ENCODE assay signal across 1 cellular context in the genomic region with DNA sequence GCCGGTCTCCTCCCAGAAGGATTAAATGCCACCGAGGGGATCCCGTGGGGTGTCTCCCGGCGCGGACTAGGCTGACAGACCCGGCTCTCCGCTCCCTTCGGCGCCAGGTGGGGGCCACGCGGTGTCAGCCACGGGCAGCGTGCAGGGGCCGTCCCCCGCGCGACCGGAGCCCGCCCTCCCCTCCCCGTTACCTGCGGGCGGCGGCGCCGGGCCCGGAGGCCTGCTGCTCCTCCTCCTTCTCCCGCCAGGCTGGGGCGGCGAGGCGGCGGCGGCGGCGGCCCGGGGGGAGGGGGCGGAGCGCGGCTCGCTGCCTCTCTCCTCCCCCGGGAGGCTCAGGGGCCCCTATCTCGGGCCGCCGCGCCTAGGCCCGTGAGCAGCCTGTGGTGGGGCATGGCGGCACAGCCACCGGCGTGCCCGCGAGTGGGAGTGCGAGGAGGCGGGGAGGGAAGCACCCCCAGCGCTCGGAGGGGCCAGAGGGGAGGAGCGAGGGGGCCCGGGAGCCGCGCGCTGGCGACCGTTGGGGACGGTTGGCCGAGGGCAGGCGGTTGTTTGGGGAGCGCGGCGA.
TF ChIP-seq lines count a peak whose summit lies in the region.

No MANE protein-coding gene starts in this region.

TF ChIP-seq in K562, 482 proteins besides CTCF, POLR2A, EP300 and RAD21 (continued from another document):
- TF ChIP-seq, protein P1, sequence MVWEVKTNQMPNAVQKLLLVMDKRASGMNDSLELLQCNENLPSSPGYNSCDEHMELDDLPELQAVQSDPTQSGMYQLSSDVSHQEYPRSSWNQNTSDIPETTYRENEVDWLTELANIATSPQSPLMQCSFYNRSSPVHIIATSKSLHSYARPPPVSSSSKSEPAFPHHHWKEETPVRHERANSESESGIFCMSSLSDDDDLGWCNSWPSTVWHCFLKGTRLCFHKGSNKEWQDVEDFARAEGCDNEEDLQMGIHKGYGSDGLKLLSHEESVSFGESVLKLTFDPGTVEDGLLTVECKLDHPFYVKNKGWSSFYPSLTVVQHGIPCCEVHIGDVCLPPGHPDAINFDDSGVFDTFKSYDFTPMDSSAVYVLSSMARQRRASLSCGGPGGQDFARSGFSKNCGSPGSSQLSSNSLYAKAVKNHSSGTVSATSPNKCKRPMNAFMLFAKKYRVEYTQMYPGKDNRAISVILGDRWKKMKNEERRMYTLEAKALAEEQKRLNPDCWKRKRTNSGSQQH (CRISPR knock-in tag; IDR thresholded peaks at IDR 0.05): no peak
- TF ChIP-seq FOXJ3 (CRISPR knock-in tag; IDR thresholded peaks at IDR 0.05) (no peak), MYC (IDR thresholded peaks at IDR 0.05; ENCODE audit: low read depth, low read length) (peak; percentile 79), MYC (CRISPR knock-in tag; IDR thresholded peaks at IDR 0.05; ENCODE audit: borderline replicate concordance, low read depth) (no peak), HCFC1 (IDR thresholded peaks at IDR 0.05; ENCODE audit: low read depth, low read length) (0 out of 2 replicates have a peak, but pooled peaks have one; percentile 23), SRSF3 (IDR thresholded peaks at IDR 0.05; ENCODE audit: insufficient read depth, low read length) (no peak), ZBED1 (IDR thresholded peaks at IDR 0.05) (no peak), MCM3 (IDR thresholded peaks at IDR 0.05) (no peak), PCBP1 (IDR thresholded peaks at IDR 0.05; ENCODE audit: low read depth, low read length, poor library complexity, severe bottlenecking) (peak; percentile 58), HMGN3 (IDR thresholded peaks at IDR 0.05; ENCODE audit: borderline replicate concordance, extremely low read depth, insufficient read length, low read depth, low read length) (peak; percentile 79), CBFA2T3 (IDR thresholded peaks at IDR 0.05) (no peak), IRF2 (CRISPR knock-in tag; IDR thresholded peaks at IDR 0.05) (no peak), HLTF (IDR thresholded peaks at IDR 0.05) (no peak), ZNF23 (CRISPR knock-in tag; IDR thresholded peaks at IDR 0.05) (no peak), PHB (CRISPR knock-in tag; IDR thresholded peaks at IDR 0.05) (no peak), PHF8 (IDR thresholded peaks at IDR 0.05; ENCODE audit: borderline replicate concordance, low read length) (peak; percentile 72; the same call in 1 of the 2 replicates)
- TF ChIP-seq, protein P2, sequence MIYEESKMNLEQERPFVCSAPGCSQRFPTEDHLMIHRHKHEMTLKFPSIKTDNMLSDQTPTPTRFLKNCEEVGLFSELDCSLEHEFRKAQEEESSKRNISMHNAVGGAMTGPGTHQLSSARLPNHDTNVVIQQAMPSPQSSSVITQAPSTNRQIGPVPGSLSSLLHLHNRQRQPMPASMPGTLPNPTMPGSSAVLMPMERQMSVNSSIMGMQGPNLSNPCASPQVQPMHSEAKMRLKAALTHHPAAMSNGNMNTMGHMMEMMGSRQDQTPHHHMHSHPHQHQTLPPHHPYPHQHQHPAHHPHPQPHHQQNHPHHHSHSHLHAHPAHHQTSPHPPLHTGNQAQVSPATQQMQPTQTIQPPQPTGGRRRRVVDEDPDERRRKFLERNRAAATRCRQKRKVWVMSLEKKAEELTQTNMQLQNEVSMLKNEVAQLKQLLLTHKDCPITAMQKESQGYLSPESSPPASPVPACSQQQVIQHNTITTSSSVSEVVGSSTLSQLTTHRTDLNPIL (CRISPR knock-in tag; IDR thresholded peaks at IDR 0.05): no peak
- TF ChIP-seq, protein P3, sequence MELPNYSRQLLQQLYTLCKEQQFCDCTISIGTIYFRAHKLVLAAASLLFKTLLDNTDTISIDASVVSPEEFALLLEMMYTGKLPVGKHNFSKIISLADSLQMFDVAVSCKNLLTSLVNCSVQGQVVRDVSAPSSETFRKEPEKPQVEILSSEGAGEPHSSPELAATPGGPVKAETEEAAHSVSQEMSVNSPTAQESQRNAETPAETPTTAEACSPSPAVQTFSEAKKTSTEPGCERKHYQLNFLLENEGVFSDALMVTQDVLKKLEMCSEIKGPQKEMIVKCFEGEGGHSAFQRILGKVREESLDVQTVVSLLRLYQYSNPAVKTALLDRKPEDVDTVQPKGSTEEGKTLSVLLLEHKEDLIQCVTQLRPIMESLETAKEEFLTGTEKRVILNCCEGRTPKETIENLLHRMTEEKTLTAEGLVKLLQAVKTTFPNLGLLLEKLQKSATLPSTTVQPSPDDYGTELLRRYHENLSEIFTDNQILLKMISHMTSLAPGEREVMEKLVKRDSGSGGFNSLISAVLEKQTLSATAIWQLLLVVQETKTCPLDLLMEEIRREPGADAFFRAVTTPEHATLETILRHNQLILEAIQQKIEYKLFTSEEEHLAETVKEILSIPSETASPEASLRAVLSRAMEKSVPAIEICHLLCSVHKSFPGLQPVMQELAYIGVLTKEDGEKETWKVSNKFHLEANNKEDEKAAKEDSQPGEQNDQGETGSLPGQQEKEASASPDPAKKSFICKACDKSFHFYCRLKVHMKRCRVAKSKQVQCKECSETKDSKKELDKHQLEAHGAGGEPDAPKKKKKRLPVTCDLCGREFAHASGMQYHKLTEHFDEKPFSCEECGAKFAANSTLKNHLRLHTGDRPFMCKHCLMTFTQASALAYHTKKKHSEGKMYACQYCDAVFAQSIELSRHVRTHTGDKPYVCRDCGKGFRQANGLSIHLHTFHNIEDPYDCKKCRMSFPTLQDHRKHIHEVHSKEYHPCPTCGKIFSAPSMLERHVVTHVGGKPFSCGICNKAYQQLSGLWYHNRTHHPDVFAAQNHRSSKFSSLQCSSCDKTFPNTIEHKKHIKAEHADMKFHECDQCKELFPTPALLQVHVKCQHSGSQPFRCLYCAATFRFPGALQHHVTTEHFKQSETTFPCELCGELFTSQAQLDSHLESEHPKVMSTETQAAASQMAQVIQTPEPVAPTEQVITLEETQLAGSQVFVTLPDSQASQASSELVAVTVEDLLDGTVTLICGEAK (IDR thresholded peaks at IDR 0.05): no peak
- TF ChIP-seq, protein P3 (CRISPR knock-in tag; IDR thresholded peaks at IDR 0.05): no peak
